Comparison of ENCODE assay signal across 14 cellular contexts in the genomic region with DNA sequence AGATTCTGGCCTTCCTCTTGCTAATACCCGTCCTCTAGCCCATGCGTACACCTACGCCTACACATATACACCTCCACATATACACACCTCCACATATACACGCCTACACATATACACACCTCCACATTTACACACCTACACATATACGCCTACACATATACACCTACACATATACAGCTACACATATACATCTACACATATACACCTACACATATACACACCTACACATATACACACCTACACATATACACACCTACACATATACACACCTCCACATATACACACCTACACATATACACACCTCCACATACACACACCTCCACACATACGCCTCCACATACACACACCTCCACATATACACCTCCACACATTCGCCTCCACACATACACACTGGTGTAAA. TPM values are rescaled to one million over a fixed set of nuclear protein-coding genes. Genes with fewer than 3 reads are reported as not detected.
A peak's percentile ranks its signal among the peaks of the same experiment; 100 is the strongest.
DNase-seq lines count a peak whose midpoint lies in the region; ATAC-seq, FAIRE-seq and TF ChIP-seq lines count a peak whose summit lies in the region.
"Had no signal": no experiment of that assay in that cellular context is flagged by ENCODE, and none has a peak within 500 bp of the region (broad histone marks: within the 10 kb centered on the region; RNA-seq: fewer than 3 reads in every experiment).

No MANE protein-coding gene starts in this region.

- no peaks in the 10 kb centered on the region for H3K27me3 Mint-ChIP-seq in activated naive CD8-positive, alpha-beta T cell
- H3K27me3 Mint-ChIP-seq in activated naive CD8-positive, alpha-beta T cell treated with anti-CD3 and anti-CD28 coated beads for 36 hours, result no peaks in the 10 kb centered on the region
- H3K27me3 Mint-ChIP-seq in astrocyte (ENCODE audit: low read depth, unreplicated experiment), result no peaks in the 10 kb centered on the region
- no peaks in the 10 kb centered on the region for H3K27me3 Mint-ChIP-seq in stimulated activated memory B cell treated with anti-CD40 and anti-IgM and Interleukin-4, amounts not matched to agents 10 μg/mL and 1 μg/mL and 100 μg/mL, for 72 hours

- H3K4me2 ChIP-seq in astrocyte (ENCODE audit: low read length), result peak overlapping the region; percentile 9

- peak overlapping the region; percentile 81 for H3K27ac Mint-ChIP-seq in activated naive CD8-positive, alpha-beta T cell
- H3K27ac Mint-ChIP-seq in activated naive CD8-positive, alpha-beta T cell treated with anti-CD3 and anti-CD28 coated beads for 36 hours, result no peak overlapping the region
- no peak overlapping the region for H3K27ac Mint-ChIP-seq in astrocyte (ENCODE audit: unreplicated experiment)
- H3K27ac Mint-ChIP-seq in stimulated activated memory B cell treated with anti-CD40 and anti-IgM and Interleukin-4, amounts not matched to agents 10 μg/mL and 1 μg/mL and 100 μg/mL, for 72 hours, result no peak overlapping the region

- H3K4me3 ChIP-seq in astrocyte (ENCODE audit: insufficient read depth, low read depth, low read length) (no peak overlapping the region), kidney (ENCODE audit: low read length in 2 of 2) (no peak overlapping the region), aorta (ENCODE audit: low read length in 2 of 2) (no peak overlapping the region)
- H3K4me3 ChIP-seq: breast epithelium had no signal

- no peak overlapping the region for H3K9ac ChIP-seq in astrocyte (ENCODE audit: low read length)
- no peak overlapping the region for H3K9ac ChIP-seq in kidney (ENCODE audit: low read length in 2 of 2)

- H3K27me3 ChIP-seq in astrocyte (ENCODE audit: insufficient read depth, low read length), result no peaks in the 10 kb centered on the region
- H3K27me3 ChIP-seq in aorta (ENCODE audit: control insufficient read depth in 1 of 2, insufficient read depth in 2 of 2, low read length in 1 of 2), result no peaks in the 10 kb centered on the region
- H3K27me3 ChIP-seq: breast epithelium had no signal

- no peak overlapping the region for H3K27ac ChIP-seq in astrocyte (ENCODE audit: low read depth, low read length)
- H3K27ac ChIP-seq in kidney (ENCODE audit: low read depth in 2 of 2, low read length in 2 of 2), result no peak overlapping the region
- H3K27ac ChIP-seq in aorta (ENCODE audit: low read depth in 1 of 2, low read length in 2 of 2), result no peak overlapping the region
- H3K27ac ChIP-seq: breast epithelium had no signal

- H3K9me3 ChIP-seq in astrocyte (ENCODE audit: insufficient read depth, low read depth, low read length) (no peaks in the 10 kb centered on the region), kidney (ENCODE audit: control insufficient read depth in 1 of 2, low read length in 2 of 2) (no peaks in the 10 kb centered on the region), aorta (ENCODE audit: control insufficient read depth, low read length) (no peaks in the 10 kb centered on the region)
- H3K9me3 ChIP-seq: breast epithelium had no signal

- H3K36me3 Mint-ChIP-seq in activated naive CD8-positive, alpha-beta T cell, result peaks cover 11% of the 10 kb centered on the region
- H3K36me3 Mint-ChIP-seq in activated naive CD8-positive, alpha-beta T cell treated with anti-CD3 and anti-CD28 coated beads for 36 hours, result peaks cover 29% of the 10 kb centered on the region
- H3K36me3 Mint-ChIP-seq in astrocyte (ENCODE audit: low read depth, unreplicated experiment), result peaks cover 16% of the 10 kb centered on the region
- peaks cover 47% of the 10 kb centered on the region for H3K36me3 Mint-ChIP-seq in stimulated activated memory B cell treated with anti-CD40 and anti-IgM and Interleukin-4, amounts not matched to agents 10 μg/mL and 1 μg/mL and 100 μg/mL, for 72 hours

- peaks cover 6% of the 10 kb centered on the region for H4K20me1 ChIP-seq in astrocyte (ENCODE audit: insufficient read depth, low read length)

- TF ChIP-seq CTCF in astrocyte (IDR thresholded peaks at IDR 0.05; ENCODE audit: insufficient read depth, low read depth, low read length), result no peak
- TF ChIP-seq CTCF in kidney (IDR thresholded peaks at IDR 0.05; ENCODE audit: borderline replicate concordance, extremely low read depth, insufficient read depth), result no peak

- no peaks in the 10 kb centered on the region for H3K79me2 ChIP-seq in astrocyte (ENCODE audit: insufficient read depth, low read length)

- intact Hi-C loops in kidney (cut with DNase I), result no loop called here
- intact Hi-C loops in aorta (cut with DNase I), result no loop called here

- no peaks in the 10 kb centered on the region for H3K9me3 Mint-ChIP-seq in activated naive CD8-positive, alpha-beta T cell (ENCODE audit: low read depth)
- H3K9me3 Mint-ChIP-seq in activated naive CD8-positive, alpha-beta T cell treated with anti-CD3 and anti-CD28 coated beads for 36 hours, result no peaks in the 10 kb centered on the region
- H3K9me3 Mint-ChIP-seq in astrocyte (ENCODE audit: unreplicated experiment), result no peaks in the 10 kb centered on the region
- H3K9me3 Mint-ChIP-seq in stimulated activated memory B cell treated with anti-CD40 and anti-IgM and Interleukin-4, amounts not matched to agents 10 μg/mL and 1 μg/mL and 100 μg/mL, for 72 hours, result peaks cover 5% of the 10 kb centered on the region

- WGBS in aorta, 2 donors, result 59 to 80% methylated on average over 7 of the region's 7 CpGs

- H3K4me1 Mint-ChIP-seq in activated naive CD8-positive, alpha-beta T cell (ENCODE audit: low read depth), result no peaks in the 10 kb centered on the region
- H3K4me1 Mint-ChIP-seq in activated naive CD8-positive, alpha-beta T cell treated with anti-CD3 and anti-CD28 coated beads for 36 hours, result peaks cover 6% of the 10 kb centered on the region
- H3K4me1 Mint-ChIP-seq in astrocyte (ENCODE audit: low read depth, unreplicated experiment), result no peaks in the 10 kb centered on the region
- H3K4me1 Mint-ChIP-seq in stimulated activated memory B cell treated with anti-CD40 and anti-IgM and Interleukin-4, amounts not matched to agents 10 μg/mL and 1 μg/mL and 100 μg/mL, for 72 hours, result no peaks in the 10 kb centered on the region

- ATAC-seq in aorta (ENCODE audit: low FRiP score), result peak; percentile 69
- ATAC-seq in stimulated activated memory B cell treated with anti-CD40 and anti-IgM and Interleukin-4, amounts not matched to agents 10 μg/mL and 1 μg/mL and 100 μg/mL, for 72 hours, result no peak

- H3K4me1 ChIP-seq in astrocyte (ENCODE audit: insufficient read depth, low read length) (no peaks in the 10 kb centered on the region), kidney (ENCODE audit: control insufficient read depth in 1 of 2, insufficient read depth in 1 of 2, low read depth in 1 of 2, low read length in 2 of 2) (no peaks in the 10 kb centered on the region), aorta (ENCODE audit: control insufficient read depth in 1 of 2, insufficient read depth in 2 of 2, low read length in 2 of 2) (no peaks in the 10 kb centered on the region)
- H3K4me1 ChIP-seq: breast epithelium had no signal

- FAIRE-seq in astrocyte (lab: Jason Lieb, UNC), result peak; percentile 100
- peak; percentile 23 for FAIRE-seq in kidney (lab: Jason Lieb, UNC)

- no peak for DNase-seq in activated naive CD8-positive, alpha-beta T cell treated with anti-CD3 and anti-CD28 coated beads for 36 hours
- DNase-seq in astrocyte (ENCODE audit: low read depth) (peak; percentile 6), kidney (no peak), aorta (no peak), DMS153 (lab: John Stamatoyannopoulos, UW) (no peak)
- DNase-seq in effector CD4-positive, alpha-beta T cell, result no peak
- DNase-seq: activated CD4-positive, alpha-beta T cell treated with anti-CD3 and anti-CD28 coated beads for 1 hour; DMS53; hippocampal formation; mesendoderm; T-helper 1 cell had no signal

- H3K4me3 Mint-ChIP-seq in activated naive CD8-positive, alpha-beta T cell, result no peak overlapping the region
- no peak overlapping the region for H3K4me3 Mint-ChIP-seq in activated naive CD8-positive, alpha-beta T cell treated with anti-CD3 and anti-CD28 coated beads for 36 hours
- H3K4me3 Mint-ChIP-seq in astrocyte (ENCODE audit: unreplicated experiment), result no peak overlapping the region
- H3K4me3 Mint-ChIP-seq in stimulated activated memory B cell treated with anti-CD40 and anti-IgM and Interleukin-4, amounts not matched to agents 10 μg/mL and 1 μg/mL and 100 μg/mL, for 72 hours, result no peak overlapping the region

- peaks cover 15% of the 10 kb centered on the region for H3K36me3 ChIP-seq in astrocyte (ENCODE audit: insufficient read depth, low read length)
- peaks cover 41 to 53% of the 10 kb centered on the region in 2 donors for H3K36me3 ChIP-seq in kidney (ENCODE audit: control insufficient read depth in 1 of 2, insufficient read depth in 2 of 2, low read length in 2 of 2)
- H3K36me3 ChIP-seq in aorta (ENCODE audit: control insufficient read depth in 1 of 2, insufficient read depth in 2 of 2, low read length in 1 of 2), result peaks cover 2 to 8% of the 10 kb centered on the region in 2 donors

- no peak overlapping the region for H2AFZ ChIP-seq in astrocyte (ENCODE audit: low read depth, low read length)

RNA-seq across cellular contexts. Expression of a gene that starts 27.2 kb away (rescaled TPM):
- 10 to 100 TPM; 32.2 to 33.3 TPM for total RNA-seq in activated naive CD8-positive, alpha-beta T cell treated with anti-CD3 and anti-CD28 coated beads for 36 hours
- total RNA-seq in astrocyte (41.4 and 45.1 TPM in 2 replicates), kidney (70.9 TPM), aorta (10 to 100 TPM; 39.4 to 51.4 TPM)
- polyA plus RNA-seq in kidney (ENCODE audit: insufficient read depth, low read depth, low replicate concordance) (93.5 TPM), aorta (10 to 100 TPM; 52.1 to 56.1 TPM)

RNA-seq across cellular contexts. Expression of a gene that starts 34.5 kb away (rescaled TPM):
- 10 to 100 TPM; 10.7 to 10.9 TPM for total RNA-seq in activated naive CD8-positive, alpha-beta T cell treated with anti-CD3 and anti-CD28 coated beads for 36 hours
- total RNA-seq in astrocyte, result 16.1 and 16.6 TPM in 2 replicates
- total RNA-seq in kidney, result 24.7 TPM
- 16.9 TPM for polyA plus RNA-seq in kidney (ENCODE audit: insufficient read depth, low read depth, low replicate concordance)
- 10 to 100 TPM; 19.5 to 26.3 TPM for total RNA-seq in aorta
- polyA plus RNA-seq in aorta, result 10 to 100 TPM; 17.8 to 19.9 TPM

RNA-seq across cellular contexts. Expression of a gene that starts 47.6 kb away (rescaled TPM):
- total RNA-seq in activated naive CD8-positive, alpha-beta T cell treated with anti-CD3 and anti-CD28 coated beads for 36 hours, result under 1 TPM; 0.35 to 0.44 TPM
- 2.8 and 3.6 TPM in 2 replicates for total RNA-seq in astrocyte
- 15.1 TPM for total RNA-seq in kidney
- polyA plus RNA-seq in kidney (ENCODE audit: insufficient read depth, low read depth, low replicate concordance), result 1.5 TPM
- total RNA-seq in aorta, result 1 to 10 TPM; 3.8 to 6.7 TPM
- polyA plus RNA-seq in aorta, result 1 to 10 TPM; 1.0 to 1.9 TPM

RNA-seq across cellular contexts. Expression of a gene that starts 51.8 kb away (rescaled TPM):
- 1 to 10 TPM; 3.8 to 4.0 TPM for total RNA-seq in activated naive CD8-positive, alpha-beta T cell treated with anti-CD3 and anti-CD28 coated beads for 36 hours
- total RNA-seq in astrocyte, result 7.3 and 7.5 TPM in 2 replicates
- total RNA-seq in kidney, result 9.0 TPM
- polyA plus RNA-seq in kidney (ENCODE audit: insufficient read depth, low read depth, low replicate concordance), result 6.7 TPM
- 1 to 10 TPM; 4.5 to 4.8 TPM for total RNA-seq in aorta
- 1 to 10 TPM; 1.5 to 4.7 TPM for polyA plus RNA-seq in aorta
